Comparison of ENCODE assay signal across 22 cellular contexts in the genomic region with DNA sequence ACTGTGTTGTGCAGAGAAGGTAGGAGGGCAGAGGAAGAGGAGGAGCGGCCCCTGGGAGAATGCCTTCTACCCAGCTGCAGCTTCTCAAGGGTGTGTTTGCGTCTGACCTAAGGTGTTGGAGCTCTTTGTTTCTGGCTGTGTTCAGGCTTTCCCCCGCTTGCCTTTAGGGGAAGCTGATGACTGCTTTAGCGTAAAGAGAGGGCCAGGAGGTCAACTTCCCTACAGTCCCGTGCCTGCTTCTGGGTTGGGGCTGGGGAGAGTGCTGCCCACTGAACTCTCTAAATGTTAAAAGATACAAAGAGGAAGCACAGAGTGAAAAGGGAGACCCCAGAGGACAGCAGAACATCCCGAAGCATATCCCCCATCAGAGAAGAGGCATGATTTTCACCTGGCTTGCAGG.
DNase-seq lines count a peak whose midpoint lies in the region; ATAC-seq and TF ChIP-seq lines count a peak whose summit lies in the region.
"Had no signal": no experiment of that assay in that cellular context is flagged by ENCODE, and none has a peak within 500 bp of the region (broad histone marks: within the 10 kb centered on the region; RNA-seq: fewer than 3 reads in every experiment).

No MANE protein-coding gene starts in this region.

- no peak overlapping the region for H3K4me2 ChIP-seq in GM23338
- H3K4me2 ChIP-seq: smooth muscle cell had no signal

- H3K4me1 ChIP-seq in GM23338 (ENCODE audit: insufficient read depth): no peaks in the 10 kb centered on the region
- peaks cover 19% of the 10 kb centered on the region for H3K4me1 ChIP-seq in lower lobe of right lung
- no peaks in the 10 kb centered on the region for H3K4me1 ChIP-seq in testis

- H3K4me3 Mint-ChIP-seq in GM23338 (no peak overlapping the region), progenitor cell of endocrine pancreas (ENCODE audit: low read depth) (no peak overlapping the region)
- H3K4me3 Mint-ChIP-seq: activated T-helper 17 cell treated with anti-CD3 and anti-CD28 coated beads, Interleukin-2, amount 50 U/mL, for 72 hours; CD8-positive, alpha-beta T cell; central memory CD8-positive, alpha-beta T cell had no signal

- TF ChIP-seq CTCF in GM23338 (conservative IDR thresholded peaks at IDR 0.05; ENCODE audit: low read depth in 2 of 2) (no peak), NB4 (IDR thresholded peaks at IDR 0.05; ENCODE audit: low read depth, low read length) (no peak), lower lobe of right lung (IDR thresholded peaks at IDR 0.05) (no peak), progenitor cell of endocrine pancreas (IDR thresholded peaks at IDR 0.05; ENCODE audit: unreplicated experiment) (no peak), testis (IDR thresholded peaks at IDR 0.05) (no peak)

- H3K4me1 Mint-ChIP-seq in GM23338 (peaks cover 13% of the 10 kb centered on the region), progenitor cell of endocrine pancreas (ENCODE audit: low read depth) (peaks cover 2% of the 10 kb centered on the region)

- H3K9me2 ChIP-seq in GM23338 (ENCODE audit: insufficient read depth): 0 out of 2 replicates have a peak, but pooled peaks cover 6% of the 10 kb centered on the region

- ATAC-seq in GM23338 (peak; percentile 38; the same call in 2 of the 3 replicates), lower lobe of right lung (peak; percentile 31 to 55)
- ATAC-seq: activated T-helper 17 cell treated with anti-CD3 and anti-CD28 coated beads, Interleukin-2, amount 50 U/mL, for 72 hours; CD8-positive, alpha-beta T cell had no signal

- H3K27ac Mint-ChIP-seq in GM23338 (no peak overlapping the region), progenitor cell of endocrine pancreas (peak overlapping the region; percentile 14)
- H3K27ac Mint-ChIP-seq: activated T-helper 17 cell treated with anti-CD3 and anti-CD28 coated beads, Interleukin-2, amount 50 U/mL, for 72 hours had no signal

- peaks cover 10% of the 10 kb centered on the region for H3K27me3 Mint-ChIP-seq in GM23338 (ENCODE audit: insufficient read depth, low read depth, poor library complexity)
- no peaks in the 10 kb centered on the region for H3K27me3 Mint-ChIP-seq in progenitor cell of endocrine pancreas
- H3K27me3 Mint-ChIP-seq: activated T-helper 17 cell treated with anti-CD3 and anti-CD28 coated beads, Interleukin-2, amount 50 U/mL, for 72 hours; central memory CD8-positive, alpha-beta T cell had no signal

- no peaks in the 10 kb centered on the region for H3K36me3 ChIP-seq in GM23338 (ENCODE audit: insufficient read depth)
- H3K36me3 ChIP-seq in lower lobe of right lung: no peaks in the 10 kb centered on the region
- H3K36me3 ChIP-seq in testis (ENCODE audit: low read depth, missing control alignments): no peaks in the 10 kb centered on the region

- peaks cover 4% of the 10 kb centered on the region; the same call in 1 of the 3 replicates for H3K9me3 Mint-ChIP-seq in GM23338
- H3K9me3 Mint-ChIP-seq in progenitor cell of endocrine pancreas (ENCODE audit: low read depth): no peaks in the 10 kb centered on the region
- H3K9me3 Mint-ChIP-seq: activated T-helper 17 cell treated with anti-CD3 and anti-CD28 coated beads, Interleukin-2, amount 50 U/mL, for 72 hours; CD8-positive, alpha-beta T cell; central memory CD8-positive, alpha-beta T cell had no signal

- intact Hi-C loops in lower lobe of right lung (cut with DNase I): no loop called here
- intact Hi-C loops in testis (cut with DNase I; ENCODE audit: low total_unique reads): no loop called here

- H3K27me3 ChIP-seq in GM23338 (ENCODE audit: insufficient read depth): no peaks in the 10 kb centered on the region
- H3K27me3 ChIP-seq in lower lobe of right lung (ENCODE audit: low read depth): no peaks in the 10 kb centered on the region
- H3K27me3 ChIP-seq in testis: no peaks in the 10 kb centered on the region

- 84% methylated on average over 6 of the region's 6 CpGs for WGBS in testis, 2 donors

- H3K4me3 ChIP-seq in GM23338: no peak overlapping the region
- H3K4me3 ChIP-seq in NB4 (ENCODE audit: low read depth, low read length): no peak overlapping the region
- H3K4me3 ChIP-seq in lower lobe of right lung: no peak overlapping the region
- no peak overlapping the region for H3K4me3 ChIP-seq in testis
- H3K4me3 ChIP-seq: lung, smooth muscle cell had no signal

- H3K9me3 ChIP-seq in lower lobe of right lung: no peaks in the 10 kb centered on the region
- H3K9me3 ChIP-seq in testis: no peaks in the 10 kb centered on the region

- H3F3A ChIP-seq in GM23338 (replicated peaks; ENCODE audit: low read depth): no peaks in the 10 kb centered on the region

- TF ChIP-seq POLR2A in NB4 (IDR thresholded peaks at IDR 0.05; ENCODE audit: extremely low read depth, insufficient read length) (no peak), testis (IDR thresholded peaks at IDR 0.05) (no peak)

- H3K36me3 Mint-ChIP-seq in GM23338 (ENCODE audit: low read depth) (peaks cover 6% of the 10 kb centered on the region; the same call in 2 of the 3 replicates), progenitor cell of endocrine pancreas (ENCODE audit: insufficient read depth) (peaks cover 2% of the 10 kb centered on the region)

- no peak overlapping the region for H2AFZ ChIP-seq in GM23338

- H3K79me2 ChIP-seq in GM23338 (replicated peaks; ENCODE audit: insufficient read depth): peaks cover 3% of the 10 kb centered on the region; the same call in 1 of the 2 replicates

- DNase-seq in GM23338 (ENCODE audit: low spot score): no peak
- peak; percentile 45 for DNase-seq in NB4 (ENCODE audit: low read depth)
- no peak for DNase-seq in lower lobe of right lung
- DNase-seq in progenitor cell of endocrine pancreas (ENCODE audit: low spot score, unreplicated experiment): no peak
- DNase-seq in A172 (ENCODE audit: low spot score): no peak
- no peak for DNase-seq in T-helper 1 cell
- DNase-seq in testis: no peak
- DNase-seq: activated CD8-positive, alpha-beta memory T cell treated with anti-CD3 and anti-CD28 coated beads, Interleukin-2, amount 50 U/mL, for 4 hours; CD8-positive, alpha-beta T cell; DMS153; GOT3; KG1; NCI-H1694 treated with DMSO at 0.1 percent for 48 hours; NCI-H69; retina; RPMI8226; stimulated activated CD4-positive, alpha-beta T cell treated with anti-CD3 and anti-CD28 coated beads, Interleukin-2, amount 100 ng/mL, for 24 hours had no signal

- no peaks in the 10 kb centered on the region; the same call in 1 of the 2 replicates for H4K20me1 ChIP-seq in GM23338 (replicated peaks; ENCODE audit: insufficient read depth)

- no peak overlapping the region for H3K27ac ChIP-seq in GM23338 (ENCODE audit: low read depth)
- no peak overlapping the region for H3K27ac ChIP-seq in lower lobe of right lung
- H3K27ac ChIP-seq in testis: no peak overlapping the region
- H3K27ac ChIP-seq: VCaP had no signal

TF ChIP-seq in GM23338, 12 proteins besides CTCF, POLR2A, EP300 and RAD21:
- TF ChIP-seq ETS1 (IDR thresholded peaks at IDR 0.05) (no peak), NANOG (IDR thresholded peaks at IDR 0.05; ENCODE audit: borderline replicate concordance) (no peak)
TF ChIP-seq in GM23338: peak in this region for 0.
